ENCODE assay signal across 8 cellular contexts in the genomic region with DNA sequence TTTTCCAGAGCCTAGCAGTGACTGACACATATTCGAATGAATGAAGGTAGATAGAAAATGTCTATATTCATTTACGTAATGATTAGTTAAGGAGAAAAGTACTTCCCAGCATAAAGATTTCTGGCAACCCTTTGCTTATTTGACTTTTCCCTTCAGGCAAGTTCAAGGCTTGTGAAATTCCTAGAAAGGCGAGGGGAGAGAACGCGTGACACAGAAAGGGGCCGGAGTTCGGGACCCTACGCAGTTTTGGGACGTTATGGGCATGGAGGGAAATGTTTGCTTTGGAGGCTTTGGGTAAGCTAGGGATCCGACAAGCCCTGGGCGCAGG. TPM values are rescaled to one million over a fixed set of nuclear protein-coding genes. Genes with fewer than 3 reads are reported as not detected.
DNase-seq lines count a peak whose midpoint lies in the region; ATAC-seq, FAIRE-seq and TF ChIP-seq lines count a peak whose summit lies in the region.

No MANE protein-coding gene starts in this region.

- no peak for ATAC-seq in Right ventricle myocardium superior (ENCODE audit: poor library complexity)
- no peak for ATAC-seq in aorta (ENCODE audit: low FRiP score)
- ATAC-seq in GM18907 (IDR thresholded peaks at IDR 0.05; ENCODE audit: unreplicated experiment), result no peak

- intact Hi-C loops in left ventricle myocardium inferior (cut with micrococcal nuclease) (no loop called here), Right ventricle myocardium superior (cut with DNase I) (no loop called here), aorta (cut with DNase I) (no loop called here)

- no peak for DNase-seq in left ventricle myocardium inferior
- no peak for DNase-seq in Right ventricle myocardium superior
- peak; percentile 26 for DNase-seq in bronchial epithelial cell (ENCODE audit: low read depth)
- no peak for DNase-seq in aorta
- no peak for DNase-seq in HuH-7 (ENCODE audit: low spot score)
- DNase-seq in NCI-H2196 (lab: John Stamatoyannopoulos, UW; ENCODE audit: unreplicated experiment), result no peak

- no peaks in the 10 kb centered on the region for H3K36me3 ChIP-seq in left ventricle myocardium inferior
- no peaks in the 10 kb centered on the region for H3K36me3 ChIP-seq in bronchial epithelial cell (ENCODE audit: control insufficient read depth, insufficient read depth, low read length)
- H3K36me3 ChIP-seq in aorta (ENCODE audit: control insufficient read depth in 1 of 2, insufficient read depth in 2 of 2, low read length in 1 of 2), result no peaks in the 10 kb centered on the region

- H3K4me1 ChIP-seq in left ventricle myocardium inferior (peaks cover 46% of the 10 kb centered on the region), mononuclear cell (ENCODE audit: insufficient read depth, low read length) (peaks cover 20% of the 10 kb centered on the region), aorta (ENCODE audit: control insufficient read depth in 1 of 2, insufficient read depth in 2 of 2, low read length in 2 of 2) (peaks cover 0 to 2% of the 10 kb centered on the region in 2 donors)

- no peak for FAIRE-seq in bronchial epithelial cell (lab: Jason Lieb, UNC)

- WGBS in aorta, 2 donors, result 1% methylated on average over 11 of the region's 11 CpGs

- TF ChIP-seq CTCF in left ventricle myocardium inferior (IDR thresholded peaks at IDR 0.05; ENCODE audit: borderline replicate concordance) (no peak), bronchial epithelial cell (IDR thresholded peaks at IDR 0.05; ENCODE audit: insufficient read depth, low read length, severe bottlenecking) (no peak)

- peak overlapping the region; percentile 86 for H3K4me3 ChIP-seq in left ventricle myocardium inferior
- peak overlapping the region; percentile 49 for H3K4me3 ChIP-seq in bronchial epithelial cell (ENCODE audit: low read depth, low read length)
- H3K4me3 ChIP-seq in mononuclear cell (ENCODE audit: low read length), result peak overlapping the region; percentile 79
- H3K4me3 ChIP-seq in aorta (ENCODE audit: low read length in 2 of 2), result peak overlapping the region; percentile 31 to 95

- no peaks in the 10 kb centered on the region for H3K9me3 ChIP-seq in left ventricle myocardium inferior (replicated peaks)
- no peaks in the 10 kb centered on the region for H3K9me3 ChIP-seq in mononuclear cell (ENCODE audit: low read depth, low read length)
- H3K9me3 ChIP-seq in aorta (ENCODE audit: control insufficient read depth, low read length), result no peaks in the 10 kb centered on the region

- no peaks in the 10 kb centered on the region for H3K27me3 ChIP-seq in left ventricle myocardium inferior (ENCODE audit: low read depth)
- no peaks in the 10 kb centered on the region for H3K27me3 ChIP-seq in bronchial epithelial cell (ENCODE audit: control insufficient read depth, insufficient read depth, low read length)
- H3K27me3 ChIP-seq in mononuclear cell (ENCODE audit: insufficient read depth, low read length), result no peaks in the 10 kb centered on the region
- no peaks in the 10 kb centered on the region for H3K27me3 ChIP-seq in aorta (ENCODE audit: control insufficient read depth in 1 of 2, insufficient read depth in 2 of 2, low read length in 1 of 2)

- H3K27ac ChIP-seq in left ventricle myocardium inferior (replicated peaks), result peak overlapping the region; percentile 97
- peak overlapping the region; percentile 24 to 83 for H3K27ac ChIP-seq in aorta (ENCODE audit: low read depth in 1 of 2, low read length in 2 of 2)

RNA-seq across cellular contexts. Expression of a gene that starts 0.5 kb away (rescaled TPM):
- 53.2 TPM for total RNA-seq in left ventricle myocardium inferior
- total RNA-seq in Right ventricle myocardium superior, result 46.0 TPM
- total RNA-seq in bronchial epithelial cell, result 54.5 and 69.3 TPM in 2 replicates
- 62.7 TPM for total RNA-seq in mononuclear cell
- 10 to 100 TPM; 39.4 to 54.2 TPM for total RNA-seq in aorta
- 10 to 100 TPM in 1 of 2 donors, 1 to 10 TPM in 1; 9.3 to 11.5 TPM for polyA plus RNA-seq in aorta
